22 cellular contexts compared by ENCODE assay signal in genomic region chr1:106249810-106250209, GRCh38.
"Had no signal": no experiment of that assay in that cellular context is flagged by ENCODE, and none has a peak within 500 bp of the region (broad histone marks: within the 10 kb centered on the region; RNA-seq: fewer than 3 reads in every experiment).

No MANE protein-coding gene starts in this region.

- H3K27ac ChIP-seq: adrenal gland, colonic mucosa, PC-9 had no signal

- H3K4me2 ChIP-seq: PC-9 had no signal

- DNase-seq: activated CD4-positive, alpha-beta T cell treated with anti-CD3 and anti-CD28 coated beads for 4 hours; activated CD8-positive, alpha-beta memory T cell treated with anti-CD3 and anti-CD28 coated beads, Interleukin-2, amount 50 U/mL, for 4 hours; activated CD8-positive, alpha-beta T cell treated with anti-CD3 and anti-CD28 coated beads for 36 hours; activated gamma-delta T cell treated with Interleukin-2 at 50 U/mL for 16 hours; activated naive CD4-positive, alpha-beta T cell treated with anti-CD3 and anti-CD28 coated beads, Interleukin-2, amount 10 ng/mL, durations not matched to agents 7 days and 5 days; activated naive CD8-positive, alpha-beta T cell treated with anti-CD3 and anti-CD28 coated beads, Interleukin-2, amount 10 ng/mL, durations not matched to agents 7 days and 5 days; activated T-cell treated with anti-CD3 and anti-CD28 coated beads, Interleukin-2, amount 50 U/mL, for 72 hours; adrenal gland; anterior cingulate cortex; colonic mucosa; dermis blood vessel endothelial cell; MM.1S; NCI-H1105 treated with DMSO at 0.1 percent for 48 hours; NCI-H1436 treated with DMSO at 0.1 percent for 48 hours; NCI-H187 treated with DMSO at 0.1 percent for 48 hours; NCI-H2081 treated with DMSO at 0.1 percent for 48 hours; NCI-H446; NCI-H524; PC-9; SHP77 treated with DMSO at 0.1 percent for 48 hours; T-cell had no signal

- H3K36me3 ChIP-seq: adrenal gland, colonic mucosa had no signal

- H2AFZ ChIP-seq: PC-9 had no signal

- H3K27me3 ChIP-seq: adrenal gland, colonic mucosa had no signal

- H3K4me3 ChIP-seq: adrenal gland, colonic mucosa, PC-9 had no signal

- H3K4me1 ChIP-seq: adrenal gland, colonic mucosa had no signal

- ATAC-seq: activated CD4-positive, CD25-positive, alpha-beta regulatory T cell treated with anti-CD3 and anti-CD28 coated beads, Interleukin-2, amount 50 U/mL, for 24 hours; activated CD8-positive, alpha-beta T cell treated with anti-CD3 and anti-CD28 coated beads for 36 hours; activated T-cell treated with anti-CD3 and anti-CD28 coated beads, Interleukin-2, amount 50 U/mL, for 72 hours; T-cell had no signal

- H3K9me3 ChIP-seq: adrenal gland, colonic mucosa had no signal
